8 cellular contexts compared by ENCODE assay signal in genomic region chr1:151989131-151989868, GRCh38. TPM values are rescaled to one million over a fixed set of nuclear protein-coding genes. Genes with fewer than 3 reads are reported as not detected.
DNase-seq lines count a peak whose midpoint lies in the region; ATAC-seq and TF ChIP-seq lines count a peak whose summit lies in the region.

No MANE protein-coding gene starts in this region.

- intact Hi-C loops in naive thymus-derived CD4-positive, alpha-beta T cell (cut with micrococcal nuclease): no loop called here

- peaks cover 0 to 45% (median 9%) of the 10 kb centered on the region in 5 donors for H3K36me3 Mint-ChIP-seq in naive thymus-derived CD4-positive, alpha-beta T cell

- DNase-seq in GM04503 (ENCODE audit: low read depth): peak; percentile 67
- DNase-seq in SKM-1 treated with dmso at 0.1 percent for 144 hours (lab: John Stamatoyannopoulos, UW; ENCODE audit: unreplicated experiment): peak; percentile 66
- peak; percentile 72 for DNase-seq in choroid plexus epithelial cell (ENCODE audit: low read depth)
- DNase-seq in naive thymus-derived CD4-positive, alpha-beta T cell: peak in 1 of 9 donors; percentile 37
- no peak for DNase-seq in left lobe of liver (ENCODE audit: low spot score)
- DNase-seq in globus pallidus (ENCODE audit: low spot score): no peak
- DNase-seq in RPMI8226: no peak
- DNase-seq in medulla oblongata (ENCODE audit: extremely low spot score): no peak

- H3K27me3 Mint-ChIP-seq in naive thymus-derived CD4-positive, alpha-beta T cell: no peaks in the 10 kb centered on the region

- CTCF ChIA-PET in naive thymus-derived CD4-positive, alpha-beta T cell (lab: Charles Lee): interaction anchor here (0.9 to 3.2 kb wide), 3 partner anchors 10 to 99 kb away, joined by 3 to 19 read pairs (median 3); no protein-coding TSS in a partner anchor

- no peaks in the 10 kb centered on the region for H3K27me3 ChIP-seq in naive thymus-derived CD4-positive, alpha-beta T cell (ENCODE audit: control insufficient read depth in 2 of 2, insufficient read depth in 2 of 2, low read length in 2 of 2)

- POLR2A ChIA-PET in naive thymus-derived CD4-positive, alpha-beta T cell (lab: Charles Lee): interaction anchor here (1.4 to 1.5 kb wide), 2 partner anchors 80 to 84 kb away, joined by 3 read pairs; partner anchors contain the start of gene THEM4

- peak; percentile 23 for ATAC-seq in naive thymus-derived CD4-positive, alpha-beta T cell
- no peak for ATAC-seq in left lobe of liver

- no peak for TF ChIP-seq CTCF in choroid plexus epithelial cell (conservative IDR thresholded peaks at IDR 0.05; ENCODE audit: low read depth, low read length)

- peaks cover 0 to 1% (median 0%) of the 10 kb centered on the region in 11 donors for H3K9me3 Mint-ChIP-seq in naive thymus-derived CD4-positive, alpha-beta T cell

- no peak overlapping the region for H3K27ac ChIP-seq in naive thymus-derived CD4-positive, alpha-beta T cell (ENCODE audit: low read depth, low read length)

- peak overlapping the region in 8 of 9 donors; percentile 9 to 83 (median 58) for H3K27ac Mint-ChIP-seq in naive thymus-derived CD4-positive, alpha-beta T cell

- H3K9me3 ChIP-seq in naive thymus-derived CD4-positive, alpha-beta T cell (ENCODE audit: control insufficient read depth in 2 of 3, low read length in 3 of 3): no peaks in the 10 kb centered on the region

- H3K4me1 ChIP-seq in naive thymus-derived CD4-positive, alpha-beta T cell (ENCODE audit: control insufficient read depth in 2 of 2, insufficient read depth in 2 of 2, low read length in 2 of 2): peaks cover 20 to 58% of the 10 kb centered on the region in 2 donors

- peaks cover 53 to 78% (median 67%) of the 10 kb centered on the region in 7 donors for H3K4me1 Mint-ChIP-seq in naive thymus-derived CD4-positive, alpha-beta T cell

- peaks cover 0 to 28% (median 0%) of the 10 kb centered on the region in 3 experiments for H3K36me3 ChIP-seq in naive thymus-derived CD4-positive, alpha-beta T cell (ENCODE audit: control insufficient read depth in 2 of 3, insufficient read depth in 3 of 3, low read length in 3 of 3)

- no peak overlapping the region for H3K4me3 ChIP-seq in choroid plexus epithelial cell (ENCODE audit: low read depth, low read length)
- no peak overlapping the region for H3K4me3 ChIP-seq in naive thymus-derived CD4-positive, alpha-beta T cell (ENCODE audit: low read length)

- H3K4me3 Mint-ChIP-seq in naive thymus-derived CD4-positive, alpha-beta T cell: peak overlapping the region in 3 of 10 donors; percentile 29 to 90 (median 29)

RNA-seq across cellular contexts. Expression of gene S100A10, which starts 4.4 kb away (rescaled TPM):
- total RNA-seq in naive thymus-derived CD4-positive, alpha-beta T cell: 100 to 1,000 TPM; 131 to 361 (median 143) TPM
- 100 to 1,000 TPM; 458 to 492 TPM for polyA plus RNA-seq in naive thymus-derived CD4-positive, alpha-beta T cell
- total RNA-seq in left lobe of liver: 45.0 TPM

RNA-seq across cellular contexts. Expression of gene S100A11, which starts 47.5 kb away (rescaled TPM):
- total RNA-seq in naive thymus-derived CD4-positive, alpha-beta T cell: 100 to 1,000 TPM in 2 of 5 experiments, 10 to 100 TPM in 3; 28.6 to 442 (median 96.5) TPM
- 100 to 1,000 TPM; 189 to 210 TPM for polyA plus RNA-seq in naive thymus-derived CD4-positive, alpha-beta T cell
- 14.0 TPM for total RNA-seq in left lobe of liver

Comparison
In these comparisons a context has a peak if more than half of its experiments do, and no peak if none do; other contexts are left out.
1. DNase-seq: peak in GM04503 (single experiment), SKM-1 treated with dmso at 0.1 percent for 144 hours (single experiment) and choroid plexus epithelial cell (single experiment); none in left lobe of liver (single experiment), globus pallidus (single experiment), RPMI8226 (single experiment) and medulla oblongata (single experiment).